1 cellular context compared by ENCODE assay signal in the genomic region with DNA sequence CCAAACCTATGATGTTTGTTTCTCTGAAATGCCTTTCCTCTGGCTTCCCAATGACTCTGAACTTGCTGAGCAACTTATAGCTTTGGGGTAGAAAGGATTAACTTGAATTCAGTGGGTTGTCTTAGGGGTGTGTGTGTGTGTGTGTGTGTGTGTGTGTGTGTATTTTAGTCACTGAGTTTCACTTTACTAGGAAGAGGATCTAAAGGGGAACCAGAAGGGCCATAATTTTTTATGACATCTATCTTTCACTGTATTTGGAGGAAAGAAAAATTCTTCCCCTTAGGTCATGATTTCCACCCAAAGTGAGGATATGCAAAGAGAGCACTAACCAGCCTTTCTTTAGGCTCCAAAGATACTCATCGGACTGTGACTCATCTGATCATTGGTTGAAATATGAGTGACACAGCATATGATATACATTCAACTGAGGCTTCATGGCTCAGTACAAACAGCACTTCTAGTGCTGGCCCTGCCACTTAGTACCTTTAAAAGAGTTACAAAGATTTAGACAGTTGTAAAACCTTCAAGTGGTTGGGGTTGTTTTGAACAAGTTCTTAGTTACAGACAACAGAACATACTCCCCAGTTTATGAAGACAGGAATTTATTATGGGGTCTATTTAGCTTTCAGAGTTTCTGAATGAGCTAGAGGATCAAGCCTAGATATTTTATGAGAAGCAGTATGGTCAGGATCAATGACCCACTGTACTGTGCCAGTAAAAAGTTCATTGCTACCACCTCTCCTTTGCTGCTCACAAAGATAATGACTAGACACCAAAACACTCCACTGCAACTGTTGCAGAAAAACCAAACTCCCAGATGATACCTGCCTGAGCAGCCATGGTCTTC.
A peak's percentile ranks its signal among the peaks of the same experiment; 100 is the strongest.
TF ChIP-seq lines count a peak whose summit lies in the region.

No MANE protein-coding gene starts in this region.

TF ChIP-seq in K562, 482 proteins besides CTCF, POLR2A, EP300 and RAD21 (continued from another document):
- TF ChIP-seq, protein P1, sequence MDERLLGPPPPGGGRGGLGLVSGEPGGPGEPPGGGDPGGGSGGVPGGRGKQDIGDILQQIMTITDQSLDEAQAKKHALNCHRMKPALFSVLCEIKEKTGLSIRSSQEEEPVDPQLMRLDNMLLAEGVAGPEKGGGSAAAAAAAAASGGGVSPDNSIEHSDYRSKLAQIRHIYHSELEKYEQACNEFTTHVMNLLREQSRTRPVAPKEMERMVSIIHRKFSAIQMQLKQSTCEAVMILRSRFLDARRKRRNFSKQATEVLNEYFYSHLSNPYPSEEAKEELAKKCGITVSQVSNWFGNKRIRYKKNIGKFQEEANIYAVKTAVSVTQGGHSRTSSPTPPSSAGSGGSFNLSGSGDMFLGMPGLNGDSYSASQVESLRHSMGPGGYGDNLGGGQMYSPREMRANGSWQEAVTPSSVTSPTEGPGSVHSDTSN (CRISPR knock-in tag; IDR thresholded peaks at IDR 0.05; ENCODE audit: low read depth), result 0 out of 2 replicates have a peak, but pooled peaks have one; percentile 27
- TF ChIP-seq, protein P1 (tag; conservative IDR thresholded peaks at IDR 0.05; ENCODE audit: low read depth), result peak; percentile 70
- TF ChIP-seq PHB2 (IDR thresholded peaks at IDR 0.05; ENCODE audit: low read depth) (no peak), U2AF1 (optimal IDR thresholded peaks at IDR 0.05; ENCODE audit: low read depth, low read length) (no peak), TCF3 (CRISPR knock-in tag; IDR thresholded peaks at IDR 0.05) (no peak), HNRNPUL1 (IDR thresholded peaks at IDR 0.05; ENCODE audit: low read length) (no peak), ZKSCAN1 (IDR thresholded peaks at IDR 0.05; ENCODE audit: low read depth, low read length) (no peak), NONO (IDR thresholded peaks at IDR 0.05; ENCODE audit: low read depth in 2 of 2, low read length in 1 of 2) (no peak), JUND (IDR thresholded peaks at IDR 0.05; ENCODE audit: borderline replicate concordance, low read depth, low read length) (peak; percentile 83), JUND (tag; IDR thresholded peaks at IDR 0.05; ENCODE audit: borderline replicate concordance, low read depth, low read length) (peak; percentile 74; the same call in 1 of the 3 replicates), ZNF316 (IDR thresholded peaks at IDR 0.05) (peak; percentile 33; the same call in 1 of the 2 replicates), EHMT2 (IDR thresholded peaks at IDR 0.05) (peak; percentile 34; the same call in 1 of the 2 replicates), U2AF2 (optimal IDR thresholded peaks at IDR 0.05; ENCODE audit: low read depth, low read length) (no peak), FOSL1 (tag; conservative IDR thresholded peaks at IDR 0.05) (peak; percentile 86), BCL6 (CRISPR knock-in tag; IDR thresholded peaks at IDR 0.05) (no peak)
- TF ChIP-seq, protein P2, sequence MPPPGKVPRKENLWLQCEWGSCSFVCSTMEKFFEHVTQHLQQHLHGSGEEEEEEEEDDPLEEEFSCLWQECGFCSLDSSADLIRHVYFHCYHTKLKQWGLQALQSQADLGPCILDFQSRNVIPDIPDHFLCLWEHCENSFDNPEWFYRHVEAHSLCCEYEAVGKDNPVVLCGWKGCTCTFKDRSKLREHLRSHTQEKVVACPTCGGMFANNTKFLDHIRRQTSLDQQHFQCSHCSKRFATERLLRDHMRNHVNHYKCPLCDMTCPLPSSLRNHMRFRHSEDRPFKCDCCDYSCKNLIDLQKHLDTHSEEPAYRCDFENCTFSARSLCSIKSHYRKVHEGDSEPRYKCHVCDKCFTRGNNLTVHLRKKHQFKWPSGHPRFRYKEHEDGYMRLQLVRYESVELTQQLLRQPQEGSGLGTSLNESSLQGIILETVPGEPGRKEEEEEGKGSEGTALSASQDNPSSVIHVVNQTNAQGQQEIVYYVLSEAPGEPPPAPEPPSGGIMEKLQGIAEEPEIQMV (tag; conservative IDR thresholded peaks at IDR 0.05; ENCODE audit: low read depth), result no peak
- TF ChIP-seq, protein P3, sequence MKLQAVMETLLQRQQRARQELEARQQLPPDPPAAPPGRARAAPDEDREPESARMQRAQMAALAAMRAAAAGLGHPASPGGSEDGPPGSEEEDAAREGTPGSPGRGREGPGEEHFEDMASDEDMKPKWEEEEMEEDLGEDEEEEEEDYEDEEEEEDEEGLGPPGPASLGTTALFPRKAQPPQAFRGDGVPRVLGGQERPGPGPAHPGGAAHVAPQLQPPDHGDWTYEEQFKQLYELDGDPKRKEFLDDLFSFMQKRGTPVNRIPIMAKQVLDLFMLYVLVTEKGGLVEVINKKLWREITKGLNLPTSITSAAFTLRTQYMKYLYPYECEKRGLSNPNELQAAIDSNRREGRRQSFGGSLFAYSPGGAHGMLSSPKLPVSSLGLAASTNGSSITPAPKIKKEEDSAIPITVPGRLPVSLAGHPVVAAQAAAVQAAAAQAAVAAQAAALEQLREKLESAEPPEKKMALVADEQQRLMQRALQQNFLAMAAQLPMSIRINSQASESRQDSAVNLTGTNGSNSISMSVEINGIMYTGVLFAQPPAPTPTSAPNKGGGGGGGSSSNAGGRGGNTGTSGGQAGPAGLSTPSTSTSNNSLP (IDR thresholded peaks at IDR 0.05; ENCODE audit: borderline replicate concordance, low read depth, low read length), result 0 out of 2 replicates have a peak, but pooled peaks have one; percentile 21
- TF ChIP-seq, protein P4, sequence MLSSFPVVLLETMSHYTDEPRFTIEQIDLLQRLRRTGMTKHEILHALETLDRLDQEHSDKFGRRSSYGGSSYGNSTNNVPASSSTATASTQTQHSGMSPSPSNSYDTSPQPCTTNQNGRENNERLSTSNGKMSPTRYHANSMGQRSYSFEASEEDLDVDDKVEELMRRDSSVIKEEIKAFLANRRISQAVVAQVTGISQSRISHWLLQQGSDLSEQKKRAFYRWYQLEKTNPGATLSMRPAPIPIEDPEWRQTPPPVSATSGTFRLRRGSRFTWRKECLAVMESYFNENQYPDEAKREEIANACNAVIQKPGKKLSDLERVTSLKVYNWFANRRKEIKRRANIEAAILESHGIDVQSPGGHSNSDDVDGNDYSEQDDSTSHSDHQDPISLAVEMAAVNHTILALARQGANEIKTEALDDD (IDR thresholded peaks at IDR 0.05), result 0 out of 2 replicates have a peak, but pooled peaks have one; percentile 39
- TF ChIP-seq, protein P5, sequence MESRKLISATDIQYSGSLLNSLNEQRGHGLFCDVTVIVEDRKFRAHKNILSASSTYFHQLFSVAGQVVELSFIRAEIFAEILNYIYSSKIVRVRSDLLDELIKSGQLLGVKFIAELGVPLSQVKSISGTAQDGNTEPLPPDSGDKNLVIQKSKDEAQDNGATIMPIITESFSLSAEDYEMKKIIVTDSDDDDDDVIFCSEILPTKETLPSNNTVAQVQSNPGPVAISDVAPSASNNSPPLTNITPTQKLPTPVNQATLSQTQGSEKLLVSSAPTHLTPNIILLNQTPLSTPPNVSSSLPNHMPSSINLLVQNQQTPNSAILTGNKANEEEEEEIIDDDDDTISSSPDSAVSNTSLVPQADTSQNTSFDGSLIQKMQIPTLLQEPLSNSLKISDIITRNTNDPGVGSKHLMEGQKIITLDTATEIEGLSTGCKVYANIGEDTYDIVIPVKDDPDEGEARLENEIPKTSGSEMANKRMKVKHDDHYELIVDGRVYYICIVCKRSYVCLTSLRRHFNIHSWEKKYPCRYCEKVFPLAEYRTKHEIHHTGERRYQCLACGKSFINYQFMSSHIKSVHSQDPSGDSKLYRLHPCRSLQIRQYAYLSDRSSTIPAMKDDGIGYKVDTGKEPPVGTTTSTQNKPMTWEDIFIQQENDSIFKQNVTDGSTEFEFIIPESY (CRISPR knock-in tag; IDR thresholded peaks at IDR 0.05), result no peak
- TF ChIP-seq, protein P6, sequence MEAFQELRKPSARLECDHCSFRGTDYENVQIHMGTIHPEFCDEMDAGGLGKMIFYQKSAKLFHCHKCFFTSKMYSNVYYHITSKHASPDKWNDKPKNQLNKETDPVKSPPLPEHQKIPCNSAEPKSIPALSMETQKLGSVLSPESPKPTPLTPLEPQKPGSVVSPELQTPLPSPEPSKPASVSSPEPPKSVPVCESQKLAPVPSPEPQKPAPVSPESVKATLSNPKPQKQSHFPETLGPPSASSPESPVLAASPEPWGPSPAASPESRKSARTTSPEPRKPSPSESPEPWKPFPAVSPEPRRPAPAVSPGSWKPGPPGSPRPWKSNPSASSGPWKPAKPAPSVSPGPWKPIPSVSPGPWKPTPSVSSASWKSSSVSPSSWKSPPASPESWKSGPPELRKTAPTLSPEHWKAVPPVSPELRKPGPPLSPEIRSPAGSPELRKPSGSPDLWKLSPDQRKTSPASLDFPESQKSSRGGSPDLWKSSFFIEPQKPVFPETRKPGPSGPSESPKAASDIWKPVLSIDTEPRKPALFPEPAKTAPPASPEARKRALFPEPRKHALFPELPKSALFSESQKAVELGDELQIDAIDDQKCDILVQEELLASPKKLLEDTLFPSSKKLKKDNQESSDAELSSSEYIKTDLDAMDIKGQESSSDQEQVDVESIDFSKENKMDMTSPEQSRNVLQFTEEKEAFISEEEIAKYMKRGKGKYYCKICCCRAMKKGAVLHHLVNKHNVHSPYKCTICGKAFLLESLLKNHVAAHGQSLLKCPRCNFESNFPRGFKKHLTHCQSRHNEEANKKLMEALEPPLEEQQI (IDR thresholded peaks at IDR 0.05), result no peak
TF ChIP-seq in K562: peak in this region for 17.
